ENCODE assay signal across 8 cellular contexts in genomic region chr15:70974004-70974832, GRCh38.
DNase-seq lines count a peak whose midpoint lies in the region; ATAC-seq, FAIRE-seq and TF ChIP-seq lines count a peak whose summit lies in the region.

No MANE protein-coding gene starts in this region.

- POLR2A ChIA-PET in K562 (lab: Yijun Ruan, JAX) (no interaction called here), HepG2 (lab: Yijun Ruan, JAX) (no interaction called here)

- intact Hi-C loops in K562 (cut with micrococcal nuclease) (loop anchor here (10.0 kb wide), 1 partner anchor 471 kb away; no protein-coding TSS in a partner anchor), HepG2 (cut with micrococcal nuclease; ENCODE audit: unreplicated experiment) (loop anchor here (1.0 kb wide), 1 partner anchor 129 kb away; no protein-coding TSS in a partner anchor)

- in situ Hi-C loops in K562 (cut with MboI): loop anchor here (25.0 kb wide), 1 partner anchor 763 kb away; no protein-coding TSS in a partner anchor
- in situ Hi-C loops in HepG2 (cut with HindIII; ENCODE audit: extremely low pct_ligation_motif_present, low pct_unique_long_range_greater_than_20kb): loop anchor here (5.0 kb wide), 1 partner anchor 468 kb away; no protein-coding TSS in a partner anchor

- H3K9ac ChIP-seq in Karpas-422 (ENCODE audit: low read length) (no peak overlapping the region), K562 (ENCODE audit: insufficient read depth in 1 of 2, low read depth in 2 of 2, low read length in 2 of 2) (no peak overlapping the region), HepG2 (ENCODE audit: insufficient read depth, low read depth, low read length) (no peak overlapping the region)

- H3K36me3 Mint-ChIP-seq in T-helper 17 cell (ENCODE audit: low read depth): no peaks in the 10 kb centered on the region

- H3K4me3 ChIP-seq in Karpas-422 (ENCODE audit: low read length): no peak overlapping the region
- H3K4me3 ChIP-seq in K562: no peak overlapping the region
- no peak overlapping the region for H3K4me3 ChIP-seq in HepG2 (replicated peaks in 1 of 3; ENCODE audit: insufficient read depth in 1 of 3, low read depth in 2 of 3, low read length in 3 of 3)

- H3K27ac ChIP-seq in Karpas-422 (ENCODE audit: low read length) (no peak overlapping the region), K562 (ENCODE audit: extremely low read depth, low read depth, low read length) (no peak overlapping the region), HepG2 (ENCODE audit: extremely low read length, insufficient read depth, low read length) (no peak overlapping the region)

- TF ChIP-seq RAD21 in K562 (CRISPR knock-in tag; conservative IDR thresholded peaks at IDR 0.05 in 1 of 2, IDR thresholded peaks at IDR 0.05 in 1 of 2) (peak; percentile 26 to 50; a peak in 3 of 4 replicates), HepG2 (CRISPR knock-in tag; IDR thresholded peaks at IDR 0.05) (no peak)

- H3K4me1 ChIP-seq in Karpas-422 (ENCODE audit: low read length) (no peaks in the 10 kb centered on the region), K562 (replicated peaks in 1 of 2; ENCODE audit: control insufficient read depth in 2 of 2, insufficient read depth in 2 of 2, low read length in 2 of 2) (no peaks in the 10 kb centered on the region), HepG2 (ENCODE audit: insufficient read depth, low read length) (no peaks in the 10 kb centered on the region)

- H3K79me2 ChIP-seq in Karpas-422 (ENCODE audit: low read length) (no peaks in the 10 kb centered on the region), K562 (ENCODE audit: control insufficient read depth, insufficient read depth, low read length) (no peaks in the 10 kb centered on the region), HepG2 (ENCODE audit: insufficient read depth, low read length) (no peaks in the 10 kb centered on the region)

- WGBS in K562 (ENCODE audit: insufficient coverage, low coverage, missing lambda C conversion rate): 2% methylated on average over 5 of the region's 5 CpGs
- WGBS in HepG2 (ENCODE audit: low lambda C conversion rate): 11% methylated on average over 5 of the region's 5 CpGs

- H3K27me3 Mint-ChIP-seq in T-helper 17 cell: no peaks in the 10 kb centered on the region

- no peaks in the 10 kb centered on the region for H4K20me1 ChIP-seq in Karpas-422 (ENCODE audit: insufficient read depth, low read depth, low read length)
- no peaks in the 10 kb centered on the region for H4K20me1 ChIP-seq in K562 (replicated peaks; ENCODE audit: control insufficient read depth, insufficient read depth, low read length)
- H4K20me1 ChIP-seq in HepG2 (ENCODE audit: insufficient read depth, low read length): no peaks in the 10 kb centered on the region

- H3K27ac Mint-ChIP-seq in T-helper 17 cell: no peak overlapping the region

- H3K9me1 ChIP-seq in K562 (ENCODE audit: control insufficient read depth, insufficient read depth, low read length): no peaks in the 10 kb centered on the region

- no peak for ATAC-seq in K562
- no peak for ATAC-seq in HepG2
- ATAC-seq in T-helper 17 cell: no peak

- BruUV-seq in K562 (replicated peaks; lab: Mats Ljungman, UMichigan): no TSS peak
- no TSS peak for BruUV-seq in HepG2 (replicated peaks; lab: Mats Ljungman, UMichigan)

- H3K27me3 ChIP-seq in Karpas-422 (ENCODE audit: low read length) (no peaks in the 10 kb centered on the region), K562 (ENCODE audit: control insufficient read depth in 2 of 2, insufficient read depth in 2 of 2, low read length in 2 of 2) (no peaks in the 10 kb centered on the region), HepG2 (ENCODE audit: control insufficient read depth in 1 of 2, insufficient read depth in 2 of 2, low read length in 2 of 2) (no peaks in the 10 kb centered on the region)

- H2AFZ ChIP-seq in Karpas-422 (ENCODE audit: low read length) (no peak overlapping the region), K562 (ENCODE audit: low read depth, low read length) (no peak overlapping the region), HepG2 (ENCODE audit: low read length) (no peak overlapping the region)

- TF ChIP-seq CTCF in K562 (IDR thresholded peaks at IDR 0.05 in 2 of 3, conservative IDR thresholded peaks at IDR 0.05 in 1 of 3; ENCODE audit: insufficient read depth in 2 of 3, low read depth in 1 of 3, low read length in 3 of 3): peak in 1 of 3 experiments; percentile 36; a peak in 2 of 6 replicates
- TF ChIP-seq CTCF in HepG2 (CRISPR knock-in tag; IDR thresholded peaks at IDR 0.05): peak; percentile 35; the same call in 1 of the 2 replicates

- TF ChIP-seq EP300 in K562 (IDR thresholded peaks at IDR 0.05; ENCODE audit: low read length): no peak
- no peak for TF ChIP-seq EP300 in HepG2 (IDR thresholded peaks at IDR 0.05; ENCODE audit: low read depth in 2 of 2, low read length in 2 of 2)
- TF ChIP-seq EP300 in HepG2 (CRISPR knock-in tag; IDR thresholded peaks at IDR 0.05; ENCODE audit: borderline replicate concordance): no peak

- no peaks in the 10 kb centered on the region for H3K9me2 ChIP-seq in Karpas-422 (replicated peaks; ENCODE audit: insufficient read depth, low read length)

- H3K9me3 ChIP-seq in Karpas-422 (ENCODE audit: low read length) (no peaks in the 10 kb centered on the region), K562 (replicated peaks; ENCODE audit: control insufficient read depth, insufficient read depth, low read depth, low read length) (no peaks in the 10 kb centered on the region), HepG2 (ENCODE audit: low read length) (no peaks in the 10 kb centered on the region), T-helper 17 cell (ENCODE audit: control insufficient read depth, low read length, poor library complexity, severe bottlenecking) (no peaks in the 10 kb centered on the region)

- no peaks in the 10 kb centered on the region for H3K36me3 ChIP-seq in Karpas-422 (ENCODE audit: insufficient read depth, low read length)
- no peaks in the 10 kb centered on the region for H3K36me3 ChIP-seq in K562 (ENCODE audit: control insufficient read depth, insufficient read depth, low read length)
- no peaks in the 10 kb centered on the region for H3K36me3 ChIP-seq in HepG2 (replicated peaks in 1 of 2; ENCODE audit: control insufficient read depth in 1 of 2, insufficient read depth in 2 of 2, low read length in 2 of 2)

- H3K4me2 ChIP-seq in Karpas-422 (ENCODE audit: low read depth, low read length, poor library complexity, severe bottlenecking): no peak overlapping the region
- H3K4me2 ChIP-seq in K562 (ENCODE audit: insufficient read depth, low read length): no peak overlapping the region
- H3K4me2 ChIP-seq in HepG2 (ENCODE audit: low read depth, low read length): no peak overlapping the region

- no peak overlapping the region for H3K4me3 Mint-ChIP-seq in T-helper 17 cell

- peak; percentile 11 for DNase-seq in COLO829 (ENCODE audit: low spot score)
- DNase-seq in Karpas-422: peak; percentile 70
- DNase-seq in K562 (ENCODE audit: extremely low read depth in 1 of 4, low spot score in 3 of 4): peak in 1 of 4 experiments; percentile 14
- peak; percentile 18 for DNase-seq in HepG2 (ENCODE audit: low spot score)
- no peak for DNase-seq in nucleus accumbens (lab: John Stamatoyannopoulos, UW)
- no peak for DNase-seq in hippocampal formation (lab: John Stamatoyannopoulos, UW)
- DNase-seq in T-helper 17 cell: no peak
- DNase-seq in NCI-H1105 treated with DMSO at 0.1 percent for 48 hours (lab: John Stamatoyannopoulos, UW): no peak

- no peaks in the 10 kb centered on the region for H3K4me1 Mint-ChIP-seq in T-helper 17 cell

- FAIRE-seq in K562 (lab: Jason Lieb, UNC): no peak
- no peak for FAIRE-seq in HepG2 (lab: Jason Lieb, UNC)

- CTCF ChIA-PET in K562 (lab: Yijun Ruan, JAX; ENCODE audit: low intra/inter-chr PET ratio) (interaction anchor here (1.0 kb wide), 1 partner anchor 466 kb away, joined by 3 read pairs; no protein-coding TSS in a partner anchor), HepG2 (lab: Yijun Ruan, JAX; ENCODE audit: low intra/inter-chr PET ratio, low total read pairs) (interaction anchor here (0.8 to 1.6 kb wide), 4 partner anchors 128 to 470 kb away, joined by 3 to 7 read pairs (median 3); no protein-coding TSS in a partner anchor)

- TF ChIP-seq POLR2A in K562 (conservative IDR thresholded peaks at IDR 0.05): no peak
- no peak for TF ChIP-seq POLR2A in HepG2 (IDR thresholded peaks at IDR 0.05; ENCODE audit: insufficient read depth in 1 of 2, low read depth in 2 of 2, low read length in 2 of 2)

TF ChIP-seq in K562, 482 proteins besides CTCF, POLR2A, EP300 and RAD21 (continues in another document):
- TF ChIP-seq ZNF589 (CRISPR knock-in tag; IDR thresholded peaks at IDR 0.05; ENCODE audit: low read depth) (no peak), ZFP36 (IDR thresholded peaks at IDR 0.05; ENCODE audit: low read depth, low read length, partially characterized antibody) (no peak), ERF (CRISPR knock-in tag; IDR thresholded peaks at IDR 0.05) (no peak), HNRNPLL (IDR thresholded peaks at IDR 0.05; ENCODE audit: low read depth, low read length, poor library complexity, severe bottlenecking) (no peak), BRD4 (IDR thresholded peaks at IDR 0.05) (no peak), RHOXF2B (CRISPR knock-in tag; conservative IDR thresholded peaks at IDR 0.05) (no peak), HOXB6 (CRISPR knock-in tag; IDR thresholded peaks at IDR 0.05; ENCODE audit: borderline replicate concordance) (no peak), ZNF133 (CRISPR knock-in tag; IDR thresholded peaks at IDR 0.05) (no peak), ZNF76 (CRISPR knock-in tag; IDR thresholded peaks at IDR 0.05; ENCODE audit: borderline replicate concordance) (no peak)

TF ChIP-seq in HepG2, 621 proteins besides CTCF, POLR2A, EP300 and RAD21:
- TF ChIP-seq STAG1 (CRISPR knock-in tag; IDR thresholded peaks at IDR 0.05) (peak; percentile 54), KMT2B (CRISPR knock-in tag; IDR thresholded peaks at IDR 0.05) (no peak)

Comparison
In these comparisons a context has a peak if more than half of its experiments do, and no peak if none do; other contexts are left out.
1. DNase-seq: peak in COLO829 (single experiment), Karpas-422 (single experiment) and HepG2 (single experiment); none in nucleus accumbens (0 of 56), hippocampal formation (0 of 2), T-helper 17 cell (0 of 3) and NCI-H1105 treated with DMSO at 0.1 percent for 48 hours (single experiment).